In genomic region chr11:28887681-28888080, GRCh38 we compare ENCODE assay signal across 19 cellular contexts.
"Had no signal": no experiment of that assay in that cellular context is flagged by ENCODE, and none has a peak within 500 bp of the region (broad histone marks: within the 10 kb centered on the region; RNA-seq: fewer than 3 reads in every experiment).

No MANE protein-coding gene starts in this region.

- H3K4me3 ChIP-seq: adrenal gland, coronary artery, gastrocnemius medialis, tibial artery had no signal

- H3K27me3 ChIP-seq: adrenal gland, gastrocnemius medialis, tibial artery had no signal

- H2AFZ ChIP-seq: parathyroid adenoma had no signal

- H3K27ac ChIP-seq: adrenal gland, coronary artery, gastrocnemius medialis, parathyroid adenoma, tibial artery, WERI-Rb-1 had no signal

- H3K36me3 ChIP-seq: adrenal gland, gastrocnemius medialis, tibial artery, WERI-Rb-1 had no signal

- H3K79me2 ChIP-seq: parathyroid adenoma had no signal

- H3K9me3 ChIP-seq: adrenal gland, gastrocnemius medialis had no signal

- DNase-seq: activated CD4-positive, alpha-beta T cell treated with anti-CD3 and anti-CD28 coated beads, Interleukin-2, amount 10 ng/mL, durations not matched to agents 7 days and 5 days; activated CD4-positive, CD25-positive, alpha-beta regulatory T cell treated with anti-CD3 and anti-CD28 coated beads, Interleukin-2, amount 50 U/mL, for 72 hours; activated CD8-positive, alpha-beta T cell treated with anti-CD3 and anti-CD28 coated beads, Interleukin-2, amount 10 ng/mL, durations not matched to agents 7 days and 5 days; adrenal gland; erythroblast; gastrocnemius medialis; hippocampal formation; left ventricle myocardium superior; right cardiac atrium; stimulated activated CD4-positive, alpha-beta T cell treated with anti-CD3 and anti-CD28 coated beads, Interleukin-12 subunit alpha, Interleukin-12 subunit beta, amount 100 ng/mL, for 4 hours; stimulated activated CD4-positive, alpha-beta T cell treated with anti-CD3 and anti-CD28 coated beads, Interleukin-4, amount 100 ng/mL, for 4 hours; substantia nigra; T-helper 1 cell; tibial artery; WERI-Rb-1 had no signal

- FAIRE-seq: astrocyte, TTC549 had no signal

- H3K9ac ChIP-seq: parathyroid adenoma had no signal

- H3K4me1 ChIP-seq: adrenal gland, gastrocnemius medialis, parathyroid adenoma, tibial artery had no signal

- ATAC-seq: activated CD8-positive, alpha-beta T cell treated with anti-CD3 and anti-CD28 coated beads, Interleukin-2, amount 10 ng/mL, durations not matched to agents 7 days and 5 days; gastrocnemius medialis; left ventricle myocardium superior; right cardiac atrium had no signal
